In the genomic region with DNA sequence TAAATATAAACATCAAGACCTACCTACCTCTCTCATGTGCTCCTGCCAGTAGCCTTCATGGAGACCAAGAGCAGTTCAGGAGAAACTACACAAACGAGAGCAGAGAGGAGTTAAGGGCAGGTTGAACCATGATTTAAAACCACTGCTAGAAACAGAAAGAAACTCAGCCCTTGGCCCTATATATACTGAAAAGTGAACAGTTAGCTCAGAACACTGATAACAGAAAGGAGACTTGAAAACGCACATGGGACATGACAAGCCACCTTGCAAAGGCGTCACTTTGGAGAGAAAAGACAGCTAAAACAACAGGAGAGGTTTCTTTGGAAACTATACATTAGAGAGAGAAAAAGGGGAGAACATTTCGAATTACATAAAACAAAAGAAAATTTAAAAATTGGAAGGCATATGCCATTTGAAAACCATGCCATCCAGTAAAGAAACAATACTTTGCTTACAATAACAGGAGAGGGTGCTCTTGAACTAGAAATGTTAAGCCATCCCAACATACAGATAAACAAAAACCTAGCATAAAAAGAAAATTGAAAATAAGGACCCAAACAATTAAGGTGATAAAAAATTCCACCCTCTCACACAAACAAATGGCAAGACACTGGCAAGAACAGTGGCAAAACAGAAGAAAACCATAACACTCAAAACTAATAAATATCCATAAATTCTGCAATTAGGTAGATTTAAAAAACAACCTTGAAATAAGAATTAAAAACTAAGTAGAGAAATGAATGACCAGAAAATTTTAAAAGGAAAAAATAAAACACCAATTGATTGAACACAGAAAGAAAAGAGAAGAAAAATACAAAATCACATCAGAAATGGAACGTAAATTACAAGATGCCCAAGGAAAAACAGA, we compare ENCODE assay signal across 11 cellular contexts.
DNase-seq lines count a peak whose midpoint lies in the region; ATAC-seq, FAIRE-seq and TF ChIP-seq lines count a peak whose summit lies in the region.
"Had no signal": no experiment of that assay in that cellular context is flagged by ENCODE, and none has a peak within 500 bp of the region (broad histone marks: within the 10 kb centered on the region; RNA-seq: fewer than 3 reads in every experiment).

No MANE protein-coding gene starts in this region.

- H3K27ac ChIP-seq in OCI-LY3 (ENCODE audit: low read length) (peak overlapping the region; percentile 14; the same call in 1 of the 2 replicates), keratinocyte (ENCODE audit: control insufficient read depth, insufficient read depth, low read length) (no peak overlapping the region), Peyer's patch (no peak overlapping the region)
- H3K27ac ChIP-seq: SK-N-MC had no signal

- H3K4me2 ChIP-seq in OCI-LY3 (ENCODE audit: low read length) (peak overlapping the region; percentile 6), keratinocyte (ENCODE audit: control insufficient read depth, extremely low read depth, insufficient read depth, low read depth, low read length) (no peak overlapping the region)

- TF ChIP-seq POLR2A in Peyer's patch (IDR thresholded peaks at IDR 0.05), result no peak

- H3K4me1 ChIP-seq in OCI-LY3 (ENCODE audit: low read length) (peaks cover 24% of the 10 kb centered on the region), keratinocyte (ENCODE audit: control insufficient read depth, extremely low read depth, insufficient read depth, low read length) (peaks cover 7% of the 10 kb centered on the region), Peyer's patch (no peaks in the 10 kb centered on the region)

- TF ChIP-seq CTCF in OCI-LY3 (IDR thresholded peaks at IDR 0.05; ENCODE audit: low read depth, low read length), result peak; percentile 24; the same call in 1 of the 2 replicates
- peak in 1 of 3 experiments; percentile 18 for TF ChIP-seq CTCF in keratinocyte (optimal IDR thresholded peaks at IDR 0.05 in 1 of 3, IDR thresholded peaks at IDR 0.05 in 1 of 3, conservative IDR thresholded peaks at IDR 0.05 in 1 of 3; ENCODE audit: extremely low read depth in 1 of 3, insufficient read depth in 2 of 3, low read length in 3 of 3)
- peak in 1 of 6 experiments; percentile 12 for TF ChIP-seq CTCF in Peyer's patch (IDR thresholded peaks at IDR 0.05)

- ATAC-seq in GM18502 (IDR thresholded peaks at IDR 0.05; ENCODE audit: poor library complexity, unreplicated experiment), result peak; percentile 47
- ATAC-seq in HG02623 (IDR thresholded peaks at IDR 0.05; ENCODE audit: unreplicated experiment), result peak; percentile 66
- ATAC-seq in GM18861 (IDR thresholded peaks at IDR 0.05; ENCODE audit: unreplicated experiment), result no peak
- ATAC-seq in GM19397 (IDR thresholded peaks at IDR 0.05; ENCODE audit: unreplicated experiment), result no peak

- H3K4me3 ChIP-seq in OCI-LY3 (ENCODE audit: low read length), result no peak overlapping the region
- no peak overlapping the region for H3K4me3 ChIP-seq in keratinocyte (ENCODE audit: control insufficient read depth in 2 of 3, extremely low read depth in 1 of 3, insufficient read depth in 2 of 3, low read depth in 1 of 3, low read length in 3 of 3)
- H3K4me3 ChIP-seq in Peyer's patch, result no peak overlapping the region
- H3K4me3 ChIP-seq: SK-N-MC had no signal

- FAIRE-seq in keratinocyte (lab: Jason Lieb, UNC), result peak; percentile 26

- H3K9me1 ChIP-seq in keratinocyte (ENCODE audit: control insufficient read depth, extremely low read depth, insufficient read depth, low read length), result no peaks in the 10 kb centered on the region

- H3K27me3 ChIP-seq in OCI-LY3 (ENCODE audit: low read depth, low read length) (no peaks in the 10 kb centered on the region), keratinocyte (ENCODE audit: control insufficient read depth, extremely low read depth, insufficient read depth, low read length) (no peaks in the 10 kb centered on the region), Peyer's patch (no peaks in the 10 kb centered on the region)

- dilution Hi-C loops in keratinocyte (cut with MboI; ENCODE audit: extremely low pct_ligation_motif_present, low sequenced_read_pairs), result no loop called here

- H3K36me3 ChIP-seq in OCI-LY3 (replicated peaks; ENCODE audit: low read depth, low read length) (no peaks in the 10 kb centered on the region), keratinocyte (ENCODE audit: control insufficient read depth in 2 of 2, extremely low read depth in 1 of 2, insufficient read depth in 2 of 2, low read length in 2 of 2) (no peaks in the 10 kb centered on the region), Peyer's patch (no peaks in the 10 kb centered on the region)

- H3K9ac ChIP-seq in OCI-LY3 (ENCODE audit: low read length), result no peak overlapping the region
- H3K9ac ChIP-seq in keratinocyte (ENCODE audit: control insufficient read depth, extremely low read depth, insufficient read depth, low read length), result no peak overlapping the region

- H3K9me3 ChIP-seq in OCI-LY3 (ENCODE audit: insufficient read depth, low read length), result no peaks in the 10 kb centered on the region
- H3K9me3 ChIP-seq in keratinocyte (ENCODE audit: control insufficient read depth, low read depth, low read length), result no peaks in the 10 kb centered on the region
- no peaks in the 10 kb centered on the region for H3K9me3 ChIP-seq in Peyer's patch

- H3K79me2 ChIP-seq in OCI-LY3 (ENCODE audit: low read length), result no peaks in the 10 kb centered on the region
- H3K79me2 ChIP-seq in keratinocyte (ENCODE audit: control insufficient read depth, insufficient read depth, low read length), result no peaks in the 10 kb centered on the region

- H2AFZ ChIP-seq in OCI-LY3 (ENCODE audit: low read depth, low read length) (no peak overlapping the region), keratinocyte (ENCODE audit: control insufficient read depth, low read length) (no peak overlapping the region)

- H4K20me1 ChIP-seq in OCI-LY3 (ENCODE audit: insufficient read depth, low read length), result no peaks in the 10 kb centered on the region
- no peaks in the 10 kb centered on the region for H4K20me1 ChIP-seq in keratinocyte (ENCODE audit: control insufficient read depth, extremely low read depth, insufficient read depth, low read length)

- DNase-seq in keratinocyte (ENCODE audit: low read depth, low spot score) (no peak), nucleus accumbens (lab: John Stamatoyannopoulos, UW) (no peak), Peyer's patch (no peak)
- DNase-seq: activated CD8-positive, alpha-beta memory T cell treated with anti-CD3 and anti-CD28 coated beads, Interleukin-2, amount 50 U/mL, for 4 hours; central memory CD4-positive, alpha-beta T cell had no signal

Comparison
In these comparisons a context has a peak if more than half of its experiments do, and no peak if none do; other contexts are left out.
1. ATAC-seq: peak in GM18502 (single experiment) and HG02623 (single experiment); none in GM18861 (single experiment) and GM19397 (single experiment).